Comparison of ENCODE assay signal across 10 cellular contexts in the genomic region with DNA sequence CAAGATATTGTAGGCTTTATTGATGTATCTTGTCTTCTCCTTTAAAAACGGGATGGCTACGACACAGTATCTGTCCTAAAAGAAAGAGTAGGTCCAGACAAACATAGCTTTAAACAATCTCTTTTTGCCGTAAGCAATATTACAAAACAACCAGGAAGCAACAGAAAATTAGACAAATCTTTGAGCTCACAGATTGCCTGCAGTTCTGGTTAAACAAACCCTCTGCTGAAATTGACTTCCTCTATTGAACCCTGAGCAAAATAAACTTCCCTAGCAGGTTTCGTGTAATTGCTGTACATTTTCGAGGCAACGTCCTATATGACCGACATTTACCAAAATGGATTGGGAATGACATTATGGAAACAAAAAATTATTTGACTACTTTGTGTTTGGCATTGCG. TPM values are rescaled to one million over a fixed set of nuclear protein-coding genes. Genes with fewer than 3 reads are reported as not detected.
"Had no signal": no experiment of that assay in that cellular context is flagged by ENCODE, and none has a peak within 500 bp of the region (broad histone marks: within the 10 kb centered on the region; RNA-seq: fewer than 3 reads in every experiment).

No MANE protein-coding gene starts in this region.

- DNase-seq: activated CD4-positive, alpha-beta T cell treated with anti-CD3 and anti-CD28 coated beads, Interleukin-2, amount 50 U/mL, for 4 hours; activated T-cell treated with anti-CD3 and anti-CD28 coated beads, Interleukin-2, amount 50 U/mL, for 1 hour; amniotic stem cell; glutamatergic neuron; immature natural killer cell; midbrain; stomach; uterus had no signal

- H3K4me3 Mint-ChIP-seq: brain, immature natural killer cell had no signal

- H3K27me3 Mint-ChIP-seq: brain had no signal

- H3K27ac Mint-ChIP-seq: activated naive CD4-positive, alpha-beta T cell treated with anti-CD3 and anti-CD28 coated beads, Interleukin-2, amount 50 U/mL, for 72 hours; brain; immature natural killer cell had no signal

- H3K9me3 Mint-ChIP-seq: activated naive CD4-positive, alpha-beta T cell treated with anti-CD3 and anti-CD28 coated beads, Interleukin-2, amount 50 U/mL, for 72 hours; brain; immature natural killer cell had no signal

- H3K4me1 Mint-ChIP-seq: immature natural killer cell had no signal

RNA-seq across cellular contexts. Expression of a gene that starts 57.3 kb away (rescaled TPM):
- total RNA-seq: activated naive CD4-positive, alpha-beta T cell treated with anti-CD3 and anti-CD28 coated beads, Interleukin-2, amount 50 U/mL, for 72 hours had no signal
- polyA plus RNA-seq: immature natural killer cell had no signal
